1 cellular context compared by ENCODE assay signal in the genomic region with DNA sequence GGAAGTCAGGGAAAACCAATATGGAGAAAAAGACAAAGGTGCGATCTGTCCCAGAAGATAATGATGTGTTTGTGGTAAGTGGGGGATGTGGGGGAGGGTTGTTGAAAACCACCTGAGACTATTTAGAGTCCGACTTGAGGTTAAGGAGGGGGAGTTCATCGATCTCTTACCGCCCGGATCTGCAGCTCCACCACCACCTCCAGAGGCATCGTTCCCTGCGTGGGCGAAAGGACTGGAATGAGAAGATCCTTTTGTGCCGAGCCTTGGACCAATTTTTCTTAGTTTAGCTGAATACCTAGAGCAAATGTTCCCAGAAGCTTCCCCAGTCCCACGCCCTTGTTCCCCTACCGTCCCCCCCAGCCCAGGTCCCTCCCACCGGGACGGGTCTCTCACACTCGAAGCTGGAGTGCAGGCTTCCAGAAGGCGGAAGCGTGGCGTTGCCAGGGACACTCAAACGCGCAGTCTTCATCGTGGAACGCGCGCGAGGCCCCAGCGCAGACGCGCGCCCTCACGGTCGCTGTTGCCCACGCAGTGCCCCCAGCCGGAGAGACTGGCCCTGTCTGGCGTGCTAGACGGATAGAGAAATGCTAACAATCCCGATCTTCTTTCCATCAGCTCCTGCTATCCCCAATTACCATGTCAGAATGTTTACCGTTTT.
TF ChIP-seq lines count a peak whose summit lies in the region.

A gene with protein sequence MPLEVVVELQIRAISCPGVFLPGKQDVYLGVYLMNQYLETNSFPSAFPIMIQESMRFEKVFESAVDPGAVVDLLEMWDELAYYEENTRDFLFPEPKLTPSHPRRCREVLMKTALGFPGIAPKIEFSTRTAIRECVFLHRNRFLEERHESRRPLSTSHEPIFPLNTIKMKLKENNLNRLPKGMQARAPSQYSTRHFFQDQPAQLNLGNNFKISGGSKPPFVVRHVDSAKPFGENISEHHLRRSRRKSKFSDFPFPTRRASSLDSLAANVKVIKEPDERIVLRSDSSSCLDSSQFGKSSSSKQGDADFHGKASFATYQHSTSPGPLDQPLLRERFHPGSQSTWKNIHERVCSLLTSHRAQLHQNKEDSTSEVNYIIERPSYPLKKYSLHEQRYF (minus strand): TSS at position 439 of the 658 bp plus-strand sequence. CDS start 230 bp downstream, at position 209.

TF ChIP-seq in GM12878, 131 proteins besides CTCF, POLR2A, EP300 and RAD21 (continued from another document and continues in another):
- TF ChIP-seq POLR2AphosphoS5 (IDR thresholded peaks at IDR 0.05; ENCODE audit: low read length) (0 out of 2 replicates have a peak, but pooled peaks have one; percentile 25), CHD2 (IDR thresholded peaks at IDR 0.05; ENCODE audit: borderline replicate concordance, low read depth, low read length) (no peak), SREBF2 (IDR thresholded peaks at IDR 0.05; ENCODE audit: low read length) (no peak), BRCA1 (IDR thresholded peaks at IDR 0.05; ENCODE audit: low read depth, low read length) (no peak), PAX5 (IDR thresholded peaks at IDR 0.05; ENCODE audit: borderline replicate concordance, low read depth, low read length) (no peak; the same call in 1 of the 2 replicates), KLF5 (IDR thresholded peaks at IDR 0.05; ENCODE audit: partially characterized antibody) (peak; percentile 35), CREB1 (IDR thresholded peaks at IDR 0.05; ENCODE audit: low read depth) (peak; percentile 33; the same call in 1 of the 2 replicates), IKZF2 (IDR thresholded peaks at IDR 0.05) (peak; percentile 76 to 78), ZNF217 (IDR thresholded peaks at IDR 0.05) (no peak), BCL11A (IDR thresholded peaks at IDR 0.05; ENCODE audit: low read depth, low read length) (peak; percentile 74), RB1 (IDR thresholded peaks at IDR 0.05; ENCODE audit: borderline replicate concordance) (no peak), FOXM1 (IDR thresholded peaks at IDR 0.05; ENCODE audit: low read depth, low read length) (peak; percentile 61; the same call in 1 of the 2 replicates), WRNIP1 (IDR thresholded peaks at IDR 0.05; ENCODE audit: borderline replicate concordance, low read depth, low read length) (no peak), TARDBP (IDR thresholded peaks at IDR 0.05; ENCODE audit: borderline replicate concordance) (no peak), NFIC (IDR thresholded peaks at IDR 0.05; ENCODE audit: low read depth, low read length) (peak; percentile 36; the same call in 1 of the 2 replicates), SREBF1 (IDR thresholded peaks at IDR 0.05; ENCODE audit: low read length) (no peak), SIX5 (IDR thresholded peaks at IDR 0.05; ENCODE audit: low read depth, low read length, severe bottlenecking) (no peak), RBBP5 (conservative IDR thresholded peaks at IDR 0.05) (no peak), BHLHE40 (IDR thresholded peaks at IDR 0.05; ENCODE audit: borderline replicate concordance in 1 of 2, low read depth in 2 of 2, low read length in 1 of 2) (no peak), SUZ12 (IDR thresholded peaks at IDR 0.05; ENCODE audit: unreplicated experiment) (no peak), EGR1 (IDR thresholded peaks at IDR 0.05; ENCODE audit: borderline replicate concordance in 1 of 2, low read depth in 2 of 2, low read length in 2 of 2) (peak in 1 of 2 experiments; percentile 79; a peak in 2 of 3 replicates), CREM (IDR thresholded peaks at IDR 0.05; ENCODE audit: low read depth) (peak; percentile 50; the same call in 1 of the 2 replicates), SUPT20H (IDR thresholded peaks at IDR 0.05; ENCODE audit: borderline replicate concordance, control insufficient read depth, low read depth, low read length) (no peak), RFX5 (IDR thresholded peaks at IDR 0.05; ENCODE audit: low read depth, low read length) (no peak), NBN (IDR thresholded peaks at IDR 0.05) (peak; percentile 52; the same call in 1 of the 2 replicates), KDM1A (IDR thresholded peaks at IDR 0.05; ENCODE audit: borderline replicate concordance) (no peak), PML (IDR thresholded peaks at IDR 0.05; ENCODE audit: low read length) (peak; percentile 50; the same call in 1 of the 2 replicates), HDAC6 (IDR thresholded peaks at IDR 0.05; ENCODE audit: unreplicated experiment) (peak; percentile 83), TCF3 (IDR thresholded peaks at IDR 0.05; ENCODE audit: borderline replicate concordance, insufficient read depth, low read depth, low read length) (no peak), CBFB (IDR thresholded peaks at IDR 0.05; ENCODE audit: low read depth) (peak; percentile 72; the same call in 1 of the 2 replicates), MTA2 (IDR thresholded peaks at IDR 0.05; ENCODE audit: low read depth) (peak; percentile 84), DPF2 (IDR thresholded peaks at IDR 0.05) (no peak), KAT2A (conservative IDR thresholded peaks at IDR 0.05; ENCODE audit: control insufficient read depth, low read depth, low read length) (no peak), RUNX3 (IDR thresholded peaks at IDR 0.05; ENCODE audit: low read length) (peak; percentile 99), GATAD2B (conservative IDR thresholded peaks at IDR 0.05; ENCODE audit: low read depth) (no peak; the same call in 1 of the 2 replicates), IKZF1 (conservative IDR thresholded peaks at IDR 0.05) (peak; percentile 75), EED (IDR thresholded peaks at IDR 0.05; ENCODE audit: low read depth) (peak; percentile 77), SIN3A (IDR thresholded peaks at IDR 0.05; ENCODE audit: low read depth, low read length) (no peak)
- TF ChIP-seq, protein P1, sequence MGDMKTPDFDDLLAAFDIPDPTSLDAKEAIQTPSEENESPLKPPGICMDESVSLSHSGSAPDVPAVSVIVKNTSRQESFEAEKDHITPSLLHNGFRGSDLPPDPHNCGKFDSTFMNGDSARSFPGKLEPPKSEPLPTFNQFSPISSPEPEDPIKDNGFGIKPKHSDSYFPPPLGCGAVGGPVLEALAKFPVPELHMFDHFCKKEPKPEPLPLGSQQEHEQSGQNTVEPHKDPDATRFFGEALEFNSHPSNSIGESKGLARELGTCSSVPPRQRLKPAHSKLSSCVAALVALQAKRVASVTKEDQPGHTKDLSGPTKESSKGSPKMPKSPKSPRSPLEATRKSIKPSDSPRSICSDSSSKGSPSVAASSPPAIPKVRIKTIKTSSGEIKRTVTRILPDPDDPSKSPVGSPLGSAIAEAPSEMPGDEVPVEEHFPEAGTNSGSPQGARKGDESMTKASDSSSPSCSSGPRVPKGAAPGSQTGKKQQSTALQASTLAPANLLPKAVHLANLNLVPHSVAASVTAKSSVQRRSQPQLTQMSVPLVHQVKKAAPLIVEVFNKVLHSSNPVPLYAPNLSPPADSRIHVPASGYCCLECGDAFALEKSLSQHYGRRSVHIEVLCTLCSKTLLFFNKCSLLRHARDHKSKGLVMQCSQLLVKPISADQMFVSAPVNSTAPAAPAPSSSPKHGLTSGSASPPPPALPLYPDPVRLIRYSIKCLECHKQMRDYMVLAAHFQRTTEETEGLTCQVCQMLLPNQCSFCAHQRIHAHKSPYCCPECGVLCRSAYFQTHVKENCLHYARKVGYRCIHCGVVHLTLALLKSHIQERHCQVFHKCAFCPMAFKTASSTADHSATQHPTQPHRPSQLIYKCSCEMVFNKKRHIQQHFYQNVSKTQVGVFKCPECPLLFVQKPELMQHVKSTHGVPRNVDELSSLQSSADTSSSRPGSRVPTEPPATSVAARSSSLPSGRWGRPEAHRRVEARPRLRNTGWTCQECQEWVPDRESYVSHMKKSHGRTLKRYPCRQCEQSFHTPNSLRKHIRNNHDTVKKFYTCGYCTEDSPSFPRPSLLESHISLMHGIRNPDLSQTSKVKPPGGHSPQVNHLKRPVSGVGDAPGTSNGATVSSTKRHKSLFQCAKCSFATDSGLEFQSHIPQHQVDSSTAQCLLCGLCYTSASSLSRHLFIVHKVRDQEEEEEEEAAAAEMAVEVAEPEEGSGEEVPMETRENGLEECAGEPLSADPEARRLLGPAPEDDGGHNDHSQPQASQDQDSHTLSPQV (IDR thresholded peaks at IDR 0.05) = no peak
- TF ChIP-seq, protein P2, sequence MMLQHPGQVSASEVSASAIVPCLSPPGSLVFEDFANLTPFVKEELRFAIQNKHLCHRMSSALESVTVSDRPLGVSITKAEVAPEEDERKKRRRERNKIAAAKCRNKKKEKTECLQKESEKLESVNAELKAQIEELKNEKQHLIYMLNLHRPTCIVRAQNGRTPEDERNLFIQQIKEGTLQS (IDR thresholded peaks at IDR 0.05; ENCODE audit: borderline replicate concordance, extremely low read depth, low read depth, low read length) = no peak
- TF ChIP-seq, protein P3, sequence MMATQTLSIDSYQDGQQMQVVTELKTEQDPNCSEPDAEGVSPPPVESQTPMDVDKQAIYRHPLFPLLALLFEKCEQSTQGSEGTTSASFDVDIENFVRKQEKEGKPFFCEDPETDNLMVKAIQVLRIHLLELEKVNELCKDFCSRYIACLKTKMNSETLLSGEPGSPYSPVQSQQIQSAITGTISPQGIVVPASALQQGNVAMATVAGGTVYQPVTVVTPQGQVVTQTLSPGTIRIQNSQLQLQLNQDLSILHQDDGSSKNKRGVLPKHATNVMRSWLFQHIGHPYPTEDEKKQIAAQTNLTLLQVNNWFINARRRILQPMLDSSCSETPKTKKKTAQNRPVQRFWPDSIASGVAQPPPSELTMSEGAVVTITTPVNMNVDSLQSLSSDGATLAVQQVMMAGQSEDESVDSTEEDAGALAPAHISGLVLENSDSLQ (IDR thresholded peaks at IDR 0.05) = no peak
- TF ChIP-seq, protein P4, sequence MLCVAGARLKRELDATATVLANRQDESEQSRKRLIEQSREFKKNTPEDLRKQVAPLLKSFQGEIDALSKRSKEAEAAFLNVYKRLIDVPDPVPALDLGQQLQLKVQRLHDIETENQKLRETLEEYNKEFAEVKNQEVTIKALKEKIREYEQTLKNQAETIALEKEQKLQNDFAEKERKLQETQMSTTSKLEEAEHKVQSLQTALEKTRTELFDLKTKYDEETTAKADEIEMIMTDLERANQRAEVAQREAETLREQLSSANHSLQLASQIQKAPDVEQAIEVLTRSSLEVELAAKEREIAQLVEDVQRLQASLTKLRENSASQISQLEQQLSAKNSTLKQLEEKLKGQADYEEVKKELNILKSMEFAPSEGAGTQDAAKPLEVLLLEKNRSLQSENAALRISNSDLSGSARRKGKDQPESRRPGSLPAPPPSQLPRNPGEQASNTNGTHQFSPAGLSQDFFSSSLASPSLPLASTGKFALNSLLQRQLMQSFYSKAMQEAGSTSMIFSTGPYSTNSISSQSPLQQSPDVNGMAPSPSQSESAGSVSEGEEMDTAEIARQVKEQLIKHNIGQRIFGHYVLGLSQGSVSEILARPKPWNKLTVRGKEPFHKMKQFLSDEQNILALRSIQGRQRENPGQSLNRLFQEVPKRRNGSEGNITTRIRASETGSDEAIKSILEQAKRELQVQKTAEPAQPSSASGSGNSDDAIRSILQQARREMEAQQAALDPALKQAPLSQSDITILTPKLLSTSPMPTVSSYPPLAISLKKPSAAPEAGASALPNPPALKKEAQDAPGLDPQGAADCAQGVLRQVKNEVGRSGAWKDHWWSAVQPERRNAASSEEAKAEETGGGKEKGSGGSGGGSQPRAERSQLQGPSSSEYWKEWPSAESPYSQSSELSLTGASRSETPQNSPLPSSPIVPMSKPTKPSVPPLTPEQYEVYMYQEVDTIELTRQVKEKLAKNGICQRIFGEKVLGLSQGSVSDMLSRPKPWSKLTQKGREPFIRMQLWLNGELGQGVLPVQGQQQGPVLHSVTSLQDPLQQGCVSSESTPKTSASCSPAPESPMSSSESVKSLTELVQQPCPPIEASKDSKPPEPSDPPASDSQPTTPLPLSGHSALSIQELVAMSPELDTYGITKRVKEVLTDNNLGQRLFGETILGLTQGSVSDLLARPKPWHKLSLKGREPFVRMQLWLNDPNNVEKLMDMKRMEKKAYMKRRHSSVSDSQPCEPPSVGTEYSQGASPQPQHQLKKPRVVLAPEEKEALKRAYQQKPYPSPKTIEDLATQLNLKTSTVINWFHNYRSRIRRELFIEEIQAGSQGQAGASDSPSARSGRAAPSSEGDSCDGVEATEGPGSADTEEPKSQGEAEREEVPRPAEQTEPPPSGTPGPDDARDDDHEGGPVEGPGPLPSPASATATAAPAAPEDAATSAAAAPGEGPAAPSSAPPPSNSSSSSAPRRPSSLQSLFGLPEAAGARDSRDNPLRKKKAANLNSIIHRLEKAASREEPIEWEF (IDR thresholded peaks at IDR 0.05; ENCODE audit: insufficient replicate concordance, low read depth, low read length) = peak; percentile 34
- TF ChIP-seq, protein P5, sequence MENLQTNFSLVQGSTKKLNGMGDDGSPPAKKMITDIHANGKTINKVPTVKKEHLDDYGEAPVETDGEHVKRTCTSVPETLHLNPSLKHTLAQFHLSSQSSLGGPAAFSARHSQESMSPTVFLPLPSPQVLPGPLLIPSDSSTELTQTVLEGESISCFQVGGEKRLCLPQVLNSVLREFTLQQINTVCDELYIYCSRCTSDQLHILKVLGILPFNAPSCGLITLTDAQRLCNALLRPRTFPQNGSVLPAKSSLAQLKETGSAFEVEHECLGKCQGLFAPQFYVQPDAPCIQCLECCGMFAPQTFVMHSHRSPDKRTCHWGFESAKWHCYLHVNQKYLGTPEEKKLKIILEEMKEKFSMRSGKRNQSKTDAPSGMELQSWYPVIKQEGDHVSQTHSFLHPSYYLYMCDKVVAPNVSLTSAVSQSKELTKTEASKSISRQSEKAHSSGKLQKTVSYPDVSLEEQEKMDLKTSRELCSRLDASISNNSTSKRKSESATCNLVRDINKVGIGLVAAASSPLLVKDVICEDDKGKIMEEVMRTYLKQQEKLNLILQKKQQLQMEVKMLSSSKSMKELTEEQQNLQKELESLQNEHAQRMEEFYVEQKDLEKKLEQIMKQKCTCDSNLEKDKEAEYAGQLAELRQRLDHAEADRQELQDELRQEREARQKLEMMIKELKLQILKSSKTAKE (IDR thresholded peaks at IDR 0.05; ENCODE audit: low read depth, poor library complexity, severe bottlenecking) = no peak
- TF ChIP-seq, protein P6, sequence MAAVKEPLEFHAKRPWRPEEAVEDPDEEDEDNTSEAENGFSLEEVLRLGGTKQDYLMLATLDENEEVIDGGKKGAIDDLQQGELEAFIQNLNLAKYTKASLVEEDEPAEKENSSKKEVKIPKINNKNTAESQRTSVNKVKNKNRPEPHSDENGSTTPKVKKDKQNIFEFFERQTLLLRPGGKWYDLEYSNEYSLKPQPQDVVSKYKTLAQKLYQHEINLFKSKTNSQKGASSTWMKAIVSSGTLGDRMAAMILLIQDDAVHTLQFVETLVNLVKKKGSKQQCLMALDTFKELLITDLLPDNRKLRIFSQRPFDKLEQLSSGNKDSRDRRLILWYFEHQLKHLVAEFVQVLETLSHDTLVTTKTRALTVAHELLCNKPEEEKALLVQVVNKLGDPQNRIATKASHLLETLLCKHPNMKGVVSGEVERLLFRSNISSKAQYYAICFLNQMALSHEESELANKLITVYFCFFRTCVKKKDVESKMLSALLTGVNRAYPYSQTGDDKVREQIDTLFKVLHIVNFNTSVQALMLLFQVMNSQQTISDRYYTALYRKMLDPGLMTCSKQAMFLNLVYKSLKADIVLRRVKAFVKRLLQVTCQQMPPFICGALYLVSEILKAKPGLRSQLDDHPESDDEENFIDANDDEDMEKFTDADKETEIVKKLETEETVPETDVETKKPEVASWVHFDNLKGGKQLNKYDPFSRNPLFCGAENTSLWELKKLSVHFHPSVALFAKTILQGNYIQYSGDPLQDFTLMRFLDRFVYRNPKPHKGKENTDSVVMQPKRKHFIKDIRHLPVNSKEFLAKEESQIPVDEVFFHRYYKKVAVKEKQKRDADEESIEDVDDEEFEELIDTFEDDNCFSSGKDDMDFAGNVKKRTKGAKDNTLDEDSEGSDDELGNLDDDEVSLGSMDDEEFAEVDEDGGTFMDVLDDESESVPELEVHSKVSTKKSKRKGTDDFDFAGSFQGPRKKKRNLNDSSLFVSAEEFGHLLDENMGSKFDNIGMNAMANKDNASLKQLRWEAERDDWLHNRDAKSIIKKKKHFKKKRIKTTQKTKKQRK (IDR thresholded peaks at IDR 0.05; ENCODE audit: low read depth, low read length) = no peak
